8 cellular contexts compared by ENCODE assay signal in the genomic region with DNA sequence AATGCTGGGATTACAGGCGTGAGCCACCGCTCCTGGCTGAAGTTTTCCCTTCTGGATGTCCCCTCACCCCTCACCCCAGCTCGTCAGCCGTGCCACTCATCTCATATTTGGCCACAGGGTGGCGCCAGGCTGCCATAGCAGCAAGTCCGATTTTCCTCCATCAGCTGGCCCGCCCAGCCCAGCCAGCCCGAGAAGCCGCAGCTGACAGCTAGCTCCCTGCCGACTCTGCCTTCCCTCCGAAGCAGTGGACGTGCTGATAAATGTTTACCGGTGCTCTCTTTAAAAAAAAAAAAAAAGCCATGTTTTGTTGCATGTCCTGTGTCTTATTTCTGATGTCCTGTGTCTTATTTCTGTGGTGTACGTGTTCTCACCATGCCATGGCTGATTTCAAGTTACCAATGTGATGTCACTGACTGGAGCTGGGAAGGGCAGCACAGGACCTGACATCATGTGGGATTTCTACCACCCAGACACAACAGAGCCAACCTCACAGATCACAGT. TPM values are rescaled to one million over a fixed set of nuclear protein-coding genes. Genes with fewer than 3 reads are reported as not detected.
DNase-seq lines count a peak whose midpoint lies in the region; ATAC-seq and TF ChIP-seq lines count a peak whose summit lies in the region.

No MANE protein-coding gene starts in this region.

- DNase-seq in G401 (ENCODE audit: low spot score) (peak; percentile 92), NCI-H2107 treated with DMSO at 0.1 percent for 48 hours (lab: John Stamatoyannopoulos, UW; ENCODE audit: unreplicated experiment) (peak; percentile 33), WERI-Rb-1 (peak; percentile 92), brain pericyte (ENCODE audit: low read depth, low spot score) (peak; percentile 60), inferior parietal cortex (ENCODE audit: extremely low spot score) (peak; percentile 87)
- DNase-seq in stimulated activated CD4-positive, alpha-beta T cell treated with anti-CD3 and anti-CD28 coated beads, Interleukin-12 subunit alpha, Interleukin-12 subunit beta, amount 100 ng/mL, for 4 hours, result peak; percentile 76

- H3K9me3 ChIP-seq in WERI-Rb-1 (ENCODE audit: severe bottlenecking), result no peaks in the 10 kb centered on the region

- ATAC-seq in HG02610 (IDR thresholded peaks at IDR 0.05; ENCODE audit: unreplicated experiment) (peak; percentile 66), HG02852 (IDR thresholded peaks at IDR 0.05; ENCODE audit: unreplicated experiment) (no peak)

- no peak overlapping the region for H3K27ac ChIP-seq in WERI-Rb-1

- peaks cover 36% of the 10 kb centered on the region for H3K36me3 ChIP-seq in WERI-Rb-1

- in situ Hi-C loops in G401 (cut with HindIII; ENCODE audit: low sequenced_read_pairs), result no loop called here

- peak; percentile 86 for TF ChIP-seq CTCF in WERI-Rb-1 (IDR thresholded peaks at IDR 0.05; ENCODE audit: low read depth, low read length)

- no peak overlapping the region for H3K4me3 ChIP-seq in WERI-Rb-1 (ENCODE audit: low read depth, low read length)

- H3K27me3 ChIP-seq in WERI-Rb-1 (ENCODE audit: insufficient read depth, low read depth, severe bottlenecking), result no peaks in the 10 kb centered on the region

RNA-seq across cellular contexts. Expression of a gene that starts 58.3 kb away (rescaled TPM):
- total RNA-seq in G401 (2014; rRNA removed; shearing (Covaris generic)), result 266 and 273 TPM in 2 replicates

Comparison
In these comparisons a context has a peak if more than half of its experiments do, and no peak if none do; other contexts are left out.
1. DNase-seq: peak in every context shown above with its lines; median percentile 92 in G401; 92 in WERI-Rb-1; 87 in inferior parietal cortex; 76 in stimulated activated CD4-positive, alpha-beta T cell treated with anti-CD3 and anti-CD28 coated beads, Interleukin-12 subunit alpha, Interleukin-12 subunit beta, amount 100 ng/mL, for 4 hours; 60 in brain pericyte; 33 in NCI-H2107 treated with DMSO at 0.1 percent for 48 hours.